ENCODE assay signal across 14 cellular contexts in the genomic region with DNA sequence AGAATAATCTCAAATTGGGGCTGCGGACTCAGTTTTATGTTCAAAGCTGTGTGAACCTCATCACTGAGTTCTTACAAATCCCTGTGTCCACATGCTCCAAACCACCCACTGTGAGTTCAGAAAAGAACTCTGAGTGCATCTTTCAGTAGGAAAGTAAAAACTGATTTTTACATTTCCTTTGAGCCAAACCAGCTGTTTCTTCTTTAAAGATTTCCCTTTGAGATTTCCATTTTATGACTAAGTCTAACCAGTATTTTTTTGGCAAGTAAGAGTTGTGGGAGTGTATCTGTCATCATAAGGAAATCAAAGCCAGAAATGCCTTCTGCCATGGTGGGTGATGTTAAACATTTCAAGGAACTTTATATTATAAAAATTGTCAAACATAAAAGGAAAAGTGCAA.
A peak's percentile ranks its signal among the peaks of the same experiment; 100 is the strongest.
DNase-seq lines count a peak whose midpoint lies in the region; ATAC-seq, FAIRE-seq and TF ChIP-seq lines count a peak whose summit lies in the region.
"Had no signal": no experiment of that assay in that cellular context is flagged by ENCODE, and none has a peak within 500 bp of the region (broad histone marks: within the 10 kb centered on the region; RNA-seq: fewer than 3 reads in every experiment).

No MANE protein-coding gene starts in this region.

- H3K4me1 ChIP-seq in pancreas: no peaks in the 10 kb centered on the region
- H3K4me1 ChIP-seq: psoas muscle had no signal

- no peak for FAIRE-seq in pancreas (lab: Jason Lieb, UNC)

- peaks cover 0 to 5% (median 0%) of the 10 kb centered on the region in 3 donors for H3K36me3 ChIP-seq in pancreas

- TF ChIP-seq CTCF in fibroblast of pulmonary artery (IDR thresholded peaks at IDR 0.05; ENCODE audit: low read length, missing control alignments) (no peak), pancreas (IDR thresholded peaks at IDR 0.05) (no peak)

- WGBS in pancreas, 2 donors: 87 to 93% methylated on average over 1 of the region's 1 CpG

- intact Hi-C loops in pancreas (cut with DNase I): no loop called here

- no peaks in the 10 kb centered on the region for H3K27me3 ChIP-seq in pancreas
- H3K27me3 ChIP-seq: esophagus squamous epithelium had no signal

- H3K27ac ChIP-seq in pancreas: no peak overlapping the region
- H3K27ac ChIP-seq: esophagus squamous epithelium, psoas muscle had no signal

- peak in 3 of 4 donors; percentile 24 to 45 (median 42) for ATAC-seq in pancreas
- ATAC-seq in GM19397 (IDR thresholded peaks at IDR 0.05; ENCODE audit: unreplicated experiment): no peak
- ATAC-seq in HG03460 (IDR thresholded peaks at IDR 0.05; ENCODE audit: unreplicated experiment): no peak
- ATAC-seq: mucosa of descending colon, psoas muscle had no signal

- H3K9me3 ChIP-seq in pancreas: no peaks in the 10 kb centered on the region
- H3K9me3 ChIP-seq: esophagus squamous epithelium, mucosa of descending colon, psoas muscle had no signal

- DNase-seq in EL (peak; percentile 13), RPMI7951 (ENCODE audit: low read depth) (peak; percentile 38), fibroblast of pulmonary artery (ENCODE audit: low read depth) (peak; percentile 87), pancreas (no peak), MV-4-11 (lab: John Stamatoyannopoulos, UW) (no peak), cortex of kidney (lab: John Stamatoyannopoulos, UW) (no peak)
- DNase-seq: esophagus squamous epithelium, mucosa of descending colon, NCI-H146, NCI-H748 treated with DMSO at 0.1 percent for 48 hours, psoas muscle, SHP77 had no signal

- H3K4me3 ChIP-seq in fibroblast of pulmonary artery (replicated peaks; ENCODE audit: low read depth, low read length) (no peak overlapping the region), pancreas (no peak overlapping the region)
- H3K4me3 ChIP-seq: esophagus squamous epithelium, mucosa of descending colon, psoas muscle had no signal

Comparison
In these comparisons a context has a peak if more than half of its experiments do, and no peak if none do; other contexts are left out.
1. DNase-seq: peak in EL (single experiment), RPMI7951 (single experiment) and fibroblast of pulmonary artery (single experiment); none in pancreas (0 of 6), MV-4-11 (single experiment) and cortex of kidney (single experiment).
2. ATAC-seq: peak in pancreas (3 of 4); none in GM19397 (single experiment) and HG03460 (single experiment).